14 cellular contexts compared by ENCODE assay signal in genomic region chr22:21570398-21570797, GRCh38. TPM values are rescaled to one million over a fixed set of nuclear protein-coding genes. Genes with fewer than 3 reads are reported as not detected.
A peak's percentile ranks its signal among the peaks of the same experiment; 100 is the strongest.
DNase-seq lines count a peak whose midpoint lies in the region; ATAC-seq, FAIRE-seq and TF ChIP-seq lines count a peak whose summit lies in the region.
"Had no signal": no experiment of that assay in that cellular context is flagged by ENCODE, and none has a peak within 500 bp of the region (broad histone marks: within the 10 kb centered on the region; RNA-seq: fewer than 3 reads in every experiment).

No MANE protein-coding gene starts in this region.

- FAIRE-seq in H1 (lab: Jason Lieb, UNC), result no peak
- FAIRE-seq: pancreas had no signal

- no peak overlapping the region for H2BK15ac ChIP-seq in H1 (ENCODE audit: low read length)

- H2BK12ac ChIP-seq in H1 (ENCODE audit: low read depth, low read length), result no peak overlapping the region

- no peak overlapping the region for H4K8ac ChIP-seq in H1 (ENCODE audit: extremely low read depth, insufficient read depth, low read length)

- CTCF ChIA-PET in H1 (lab: Charles Lee; ENCODE audit: partially characterized antibody), result interaction anchor here (1.2 kb wide), 1 partner anchor 12 kb away, joined by 4 read pairs; no protein-coding TSS in a partner anchor

- peak overlapping the region; percentile 79 for H3K4me2 ChIP-seq in OCI-LY1 (ENCODE audit: low read length)
- H3K4me2 ChIP-seq in H1 (ENCODE audit: insufficient read depth in 1 of 2, low read depth in 2 of 2, low read length in 2 of 2), result peak overlapping the region; percentile 3 to 77; a peak in 2 of 4 replicates

- H3K79me2 ChIP-seq in OCI-LY1 (ENCODE audit: insufficient read depth, low read length), result peaks cover 77% of the 10 kb centered on the region
- H3K79me2 ChIP-seq in H1 (ENCODE audit: control insufficient read depth in 1 of 2, insufficient read depth in 2 of 2, low read length in 2 of 2), result peaks cover 63 to 78% of the 10 kb centered on the region in 2 experiments

- H3K4me1 ChIP-seq in OCI-LY1 (ENCODE audit: insufficient read depth, low read length, severe bottlenecking) (peaks cover 55% of the 10 kb centered on the region), H1 (replicated peaks in 1 of 4; ENCODE audit: control insufficient read depth in 3 of 4, insufficient read depth in 4 of 4, low read length in 3 of 4) (peaks cover 0 to 8% (median 6%) of the 10 kb centered on the region in 4 experiments; a peak in 4 of 7 replicates), subcutaneous abdominal adipose tissue (ENCODE audit: control insufficient read depth in 5 of 5, insufficient read depth in 5 of 5, low read length in 5 of 5) (peaks cover 7 to 60% (median 59%) of the 10 kb centered on the region in 5 donors)

- H4K20me1 ChIP-seq in OCI-LY1 (ENCODE audit: insufficient read depth, low read length) (peaks cover 6% of the 10 kb centered on the region; the same call in 1 of the 2 replicates), H1 (replicated peaks in 1 of 2; ENCODE audit: control insufficient read depth in 1 of 2, insufficient read depth in 2 of 2, low read length in 2 of 2) (peaks cover 36 to 43% of the 10 kb centered on the region in 2 experiments)

- peaks cover 4% of the 10 kb centered on the region for H3K36me3 Mint-ChIP-seq in activated naive CD4-positive, alpha-beta T cell treated with anti-CD3 and anti-CD28 coated beads, Interleukin-2, amount 50 U/mL, for 24 hours

- H3K27me3 ChIP-seq in OCI-LY1 (ENCODE audit: insufficient read depth, low read length) (no peaks in the 10 kb centered on the region), H1 (replicated peaks in 1 of 4; ENCODE audit: control insufficient read depth in 3 of 4, extremely low read depth in 1 of 4, insufficient read depth in 3 of 4, low read length in 3 of 4) (no peaks in the 10 kb centered on the region; a peak in 1 of 7 replicates), subcutaneous abdominal adipose tissue (ENCODE audit: control insufficient read depth in 5 of 5, insufficient read depth in 4 of 5, low read length in 5 of 5) (no peaks in the 10 kb centered on the region)
- H3K27me3 ChIP-seq: pancreas had no signal

- no peaks in the 10 kb centered on the region for H3F3A ChIP-seq in OCI-LY1 (ENCODE audit: insufficient read depth, low read length)

- 76% methylated on average over 4 of the region's 4 CpGs; no CpG with 5 or more reads in 1 of the 2 experiments for WGBS in H1 (ENCODE audit: extremely low coverage in 1 of 2, insufficient coverage in 1 of 2, insufficient read length in 1 of 2, insufficient replicate concordance in 2 of 2, low coverage in 1 of 2, low lambda C conversion rate in 2 of 2, missing lambda C conversion rate in 1 of 2), 2 experiments

- no peaks in the 10 kb centered on the region for H3K27me3 Mint-ChIP-seq in activated naive CD4-positive, alpha-beta T cell treated with anti-CD3 and anti-CD28 coated beads, Interleukin-2, amount 50 U/mL, for 24 hours

- no peak overlapping the region for H3K4ac ChIP-seq in H1 (replicated peaks; ENCODE audit: insufficient read length, low read depth, low read length)

- no peak overlapping the region for H3K23ac ChIP-seq in H1 (ENCODE audit: insufficient read length)

- H3K9me3 Mint-ChIP-seq in activated naive CD4-positive, alpha-beta T cell treated with anti-CD3 and anti-CD28 coated beads, Interleukin-2, amount 50 U/mL, for 24 hours, result no peaks in the 10 kb centered on the region

- TF ChIP-seq POLR2A in H1 (IDR thresholded peaks at IDR 0.05; ENCODE audit: control extremely low read depth in 1 of 2, low read depth in 2 of 2, low read length in 2 of 2), result no peak

- peaks cover 60% of the 10 kb centered on the region for H3K4me1 Mint-ChIP-seq in activated naive CD4-positive, alpha-beta T cell treated with anti-CD3 and anti-CD28 coated beads, Interleukin-2, amount 50 U/mL, for 24 hours

- no peak for TF ChIP-seq EP300 in H1 (IDR thresholded peaks at IDR 0.05; ENCODE audit: borderline replicate concordance in 1 of 2, low read depth in 2 of 2, low read length in 2 of 2)

- peaks cover 19% of the 10 kb centered on the region for H3K36me3 ChIP-seq in OCI-LY1 (ENCODE audit: insufficient read depth, low read length)
- no peaks in the 10 kb centered on the region; a peak in 1 of 8 replicates for H3K36me3 ChIP-seq in H1 (ENCODE audit: control insufficient read depth in 2 of 4, insufficient read depth in 4 of 4, low read length in 3 of 4)
- peaks cover 0 to 12% (median 0%) of the 10 kb centered on the region in 5 donors for H3K36me3 ChIP-seq in subcutaneous abdominal adipose tissue (ENCODE audit: control insufficient read depth in 5 of 5, insufficient read depth in 5 of 5, low read length in 5 of 5)
- H3K36me3 ChIP-seq: pancreas had no signal

- H3K4me3 Mint-ChIP-seq in activated naive CD4-positive, alpha-beta T cell treated with anti-CD3 and anti-CD28 coated beads, Interleukin-2, amount 50 U/mL, for 24 hours, result peak overlapping the region; percentile 95

- peaks cover 2% of the 10 kb centered on the region for H3K23me2 ChIP-seq in H1 (ENCODE audit: low read depth, low read length)

- no peaks in the 10 kb centered on the region for H3K9me3 ChIP-seq in OCI-LY1 (ENCODE audit: low read length)
- no peaks in the 10 kb centered on the region for H3K9me3 ChIP-seq in H1 (ENCODE audit: insufficient read depth in 2 of 2, low read depth in 1 of 2, low read length in 1 of 2)
- H3K9me3 ChIP-seq in subcutaneous abdominal adipose tissue (ENCODE audit: control insufficient read depth in 5 of 5, low read length in 5 of 5), result no peaks in the 10 kb centered on the region
- H3K9me3 ChIP-seq: pancreas had no signal

- no peak overlapping the region for H3K14ac ChIP-seq in H1 (ENCODE audit: insufficient read length)

- no peak overlapping the region for H2AK5ac ChIP-seq in H1 (ENCODE audit: low read depth, low read length)

- H3K79me1 ChIP-seq in H1 (ENCODE audit: low read depth, low read length), result peaks cover 20% of the 10 kb centered on the region

- H2AFZ ChIP-seq in OCI-LY1 (ENCODE audit: low read length), result no peak overlapping the region
- H2AFZ ChIP-seq in H1 (ENCODE audit: low read length), result no peak overlapping the region

- POLR2A ChIA-PET in H1 (lab: Charles Lee; ENCODE audit: partially characterized antibody), result interaction anchor here (1.8 kb wide), 1 partner anchor 7 kb away, joined by 7 read pairs; no protein-coding TSS in a partner anchor

- no peak overlapping the region for H3K56ac ChIP-seq in H1 (replicated peaks; ENCODE audit: insufficient read length, low read depth, low read length)

- no peak for ATAC-seq in HG03457 (IDR thresholded peaks at IDR 0.05; ENCODE audit: unreplicated experiment)
- no peak for ATAC-seq in HG03469 (IDR thresholded peaks at IDR 0.05; ENCODE audit: unreplicated experiment)
- ATAC-seq: left lobe of liver, pancreas had no signal

- no peak overlapping the region for H4K91ac ChIP-seq in H1 (replicated peaks; ENCODE audit: insufficient read length, low read length)

- H3K27ac ChIP-seq in OCI-LY1 (ENCODE audit: low read depth, low read length, poor library complexity, severe bottlenecking), result no peak overlapping the region
- no peak overlapping the region for H3K27ac ChIP-seq in H1 (ENCODE audit: low read depth, low read length)
- H3K27ac ChIP-seq in subcutaneous abdominal adipose tissue (ENCODE audit: low read depth, low read length), result no peak overlapping the region
- H3K27ac ChIP-seq: C4-2B, pancreas had no signal

- H3K9ac ChIP-seq in OCI-LY1 (ENCODE audit: low read length) (peak overlapping the region; percentile 86; the same call in 1 of the 2 replicates), H1 (replicated peaks in 1 of 4; ENCODE audit: extremely low read depth in 1 of 4, low read depth in 3 of 4, low read length in 3 of 4) (no peak overlapping the region), subcutaneous abdominal adipose tissue (ENCODE audit: low read length in 5 of 5) (peak overlapping the region in 4 of 5 donors; percentile 24 to 99 (median 68))

- no peak overlapping the region for H3K27ac Mint-ChIP-seq in activated naive CD4-positive, alpha-beta T cell treated with anti-CD3 and anti-CD28 coated beads, Interleukin-2, amount 50 U/mL, for 24 hours

- H2BK20ac ChIP-seq in H1 (ENCODE audit: low read length), result no peak overlapping the region

- no peak overlapping the region for H2BK5ac ChIP-seq in H1 (ENCODE audit: low read depth, low read length)

- H3K18ac ChIP-seq in H1 (ENCODE audit: extremely low read depth, low read length), result no peak overlapping the region

- H3K9me2 ChIP-seq in OCI-LY1 (ENCODE audit: low read depth, low read length), result no peaks in the 10 kb centered on the region

- no peak overlapping the region for H2BK120ac ChIP-seq in H1 (replicated peaks; ENCODE audit: low read depth, low read length)

- no peak for TF ChIP-seq RAD21 in H1 (IDR thresholded peaks at IDR 0.05 in 1 of 2, conservative IDR thresholded peaks at IDR 0.05 in 1 of 2; ENCODE audit: low read depth in 2 of 2, low read length in 2 of 2)

- DNase-seq in activated naive CD4-positive, alpha-beta T cell (lab: John Stamatoyannopoulos, UW), result no peak
- DNase-seq in H1 (ENCODE audit: low read depth in 1 of 2, low spot score in 2 of 2) (no peak), LoVo (ENCODE audit: low spot score) (no peak)
- DNase-seq: NCI-H1417 treated with DMSO at 0.1 percent for 48 hours; NCI-H748 treated with DMSO at 0.1 percent for 48 hours; pancreas; stimulated activated CD4-positive, alpha-beta T cell treated with anti-CD3 and anti-CD28 coated beads, Interleukin-2, amount 100 ng/mL, for 48 hours had no signal

- H3K4me3 ChIP-seq in OCI-LY1 (ENCODE audit: low read depth, low read length, poor library complexity, severe bottlenecking) (peak overlapping the region; percentile 75), H1 (ENCODE audit: extremely low read depth in 1 of 4, insufficient read depth in 2 of 4, low read depth in 3 of 4, low read length in 4 of 4) (peak overlapping the region in 1 of 4 experiments; percentile 77; a peak in 1 of 8 replicates), subcutaneous abdominal adipose tissue (ENCODE audit: low read depth in 1 of 5, low read length in 5 of 5) (no peak overlapping the region)
- H3K4me3 ChIP-seq: pancreas had no signal

- TF ChIP-seq CTCF in OCI-LY1 (IDR thresholded peaks at IDR 0.05; ENCODE audit: low read length), result no peak
- no peak for TF ChIP-seq CTCF in H1 (IDR thresholded peaks at IDR 0.05; ENCODE audit: control extremely low read depth in 1 of 3, insufficient read depth in 1 of 3, low read depth in 1 of 3, low read length in 3 of 3)

- no peak overlapping the region for H4K5ac ChIP-seq in H1 (ENCODE audit: insufficient read length, low read depth, low read length)

RNA-seq across cellular contexts. Expression of gene UBE2L3, which starts 2.9 kb away (rescaled TPM):
- total RNA-seq in H1 (2021; fragmentation: NEBNext Ultra II Directional; extraction: Animal tissue kit (Norgen Biotek cat#: 25700)), result 90.0 and 92.3 TPM in 2 replicates
- 55.5 and 63.5 TPM in 2 replicates for polyA plus RNA-seq in H1 (2011; rRNA removed)
- polyA plus RNA-seq in H1 (2011; cell fraction: cytosol; rRNA removed), result 60.3 TPM
- polyA plus RNA-seq in H1 (2011; cell fraction: nucleus; rRNA removed), result 35.0 TPM
- 77.4 to 89.4 TPM (median 79.1 TPM) in 4 replicates for polyA plus RNA-seq in H1 (2012, experiment 1 of 2)
- 67.3 TPM for polyA plus RNA-seq in H1 (2012, experiment 2 of 2)
- 120 TPM for polyA plus RNA-seq in H1 (2013, experiment 1 of 2)
- polyA plus RNA-seq in H1 (2013, experiment 2 of 2), result 119 TPM
- 43.6 and 46.5 TPM in 2 replicates for polyA minus RNA-seq in H1 (2011; rRNA and poly(A)+ RNA removed)
- polyA minus RNA-seq in H1 (2011; cell fraction: cytosol; rRNA and poly(A)+ RNA removed), result 32.6 TPM
- 18.8 TPM for polyA minus RNA-seq in H1 (2011; cell fraction: nucleus; rRNA and poly(A)+ RNA removed)

RNA-seq across cellular contexts. Expression of gene RIMBP3C, which starts 19.1 kb away (rescaled TPM):
- total RNA-seq in H1 (2021; fragmentation: NEBNext Ultra II Directional; extraction: Animal tissue kit (Norgen Biotek cat#: 25700)), result not detected in 2 replicates
- polyA plus RNA-seq in H1 (2011; rRNA removed), result 0.08 and 0.20 TPM in 2 replicates
- polyA plus RNA-seq in H1 (2011; cell fraction: cytosol; rRNA removed), result 0.05 TPM
- 0.16 TPM for polyA plus RNA-seq in H1 (2011; cell fraction: nucleus; rRNA removed)
- 0.05 to 0.15 TPM (median 0.09 TPM) in 3 of 4 replicates, not detected in the other for polyA plus RNA-seq in H1 (2012, experiment 1 of 2)
- polyA plus RNA-seq in H1 (2012, experiment 2 of 2), result 0.16 TPM
- polyA plus RNA-seq in H1 (2013, experiment 1 of 2), result 0.08 TPM
- 0.07 TPM for polyA plus RNA-seq in H1 (2013, experiment 2 of 2)
- 0.02 and 0.22 TPM in 2 replicates for polyA minus RNA-seq in H1 (2011; rRNA and poly(A)+ RNA removed)
- polyA minus RNA-seq in H1 (2011; cell fraction: cytosol; rRNA and poly(A)+ RNA removed), result 0.29 TPM
- polyA minus RNA-seq in H1 (2011; cell fraction: nucleus; rRNA and poly(A)+ RNA removed), result 0.60 TPM

RNA-seq across cellular contexts. Expression of gene YDJC, which starts 59.4 kb away (rescaled TPM):
- total RNA-seq in H1 (2021; fragmentation: NEBNext Ultra II Directional; extraction: Animal tissue kit (Norgen Biotek cat#: 25700)), result 36.5 and 36.7 TPM in 2 replicates
- 45.2 and 77.7 TPM in 2 replicates for polyA plus RNA-seq in H1 (2011; rRNA removed)
- 52.3 TPM for polyA plus RNA-seq in H1 (2011; cell fraction: cytosol; rRNA removed)
- polyA plus RNA-seq in H1 (2011; cell fraction: nucleus; rRNA removed), result 67.6 TPM
- polyA plus RNA-seq in H1 (2012, experiment 1 of 2), result 15.0 to 30.0 TPM (median 26.4 TPM) in 4 replicates
- polyA plus RNA-seq in H1 (2012, experiment 2 of 2), result 25.5 TPM
- 27.5 TPM for polyA plus RNA-seq in H1 (2013, experiment 1 of 2)
- 26.7 TPM for polyA plus RNA-seq in H1 (2013, experiment 2 of 2)
- 4.1 and 7.6 TPM in 2 replicates for polyA minus RNA-seq in H1 (2011; rRNA and poly(A)+ RNA removed)
- 21.9 TPM for polyA minus RNA-seq in H1 (2011; cell fraction: cytosol; rRNA and poly(A)+ RNA removed)
- 36.6 TPM for polyA minus RNA-seq in H1 (2011; cell fraction: nucleus; rRNA and poly(A)+ RNA removed)

Comparison
In these comparisons a context has a peak if more than half of its experiments do, and no peak if none do; other contexts are left out.
1. H3K9ac ChIP-seq: peak in OCI-LY1 (single experiment) and subcutaneous abdominal adipose tissue (4 of 5); none in H1 (0 of 4).